ENCODE assay signal across 11 cellular contexts in genomic region chr10:33412261-33413092, GRCh38.
A peak's percentile ranks its signal among the peaks of the same experiment; 100 is the strongest.
DNase-seq lines count a peak whose midpoint lies in the region; ATAC-seq, FAIRE-seq and TF ChIP-seq lines count a peak whose summit lies in the region.
"Had no signal": no experiment of that assay in that cellular context is flagged by ENCODE, and none has a peak within 500 bp of the region (broad histone marks: within the 10 kb centered on the region; RNA-seq: fewer than 3 reads in every experiment).

No MANE protein-coding gene starts in this region.

- H3K36me3 Mint-ChIP-seq in activated naive CD8-positive, alpha-beta T cell treated with anti-CD3 and anti-CD28 coated beads, Interleukin-2, amount 50 U/mL, for 24 hours (ENCODE audit: low read depth) = no peaks in the 10 kb centered on the region
- no peaks in the 10 kb centered on the region for H3K36me3 Mint-ChIP-seq in activated naive CD8-positive, alpha-beta T cell treated with anti-CD3 and anti-CD28 coated beads for 36 hours
- H3K36me3 Mint-ChIP-seq in activated naive CD4-positive, alpha-beta T cell treated with anti-CD3 and anti-CD28 coated beads, Interleukin-2, amount 10 ng/mL, durations not matched to agents 7 days and 5 days = no peaks in the 10 kb centered on the region
- no peaks in the 10 kb centered on the region for H3K36me3 Mint-ChIP-seq in natural killer cell treated with Interleukin-12 subunit alpha and Interleukin-12 subunit beta and Interleukin-15 and Interleukin-18, amount 100 ng/mL, for 72 hours
- H3K36me3 Mint-ChIP-seq: CD4-positive, CD25-positive, alpha-beta regulatory T cell; WTC11 had no signal

- H3K36me3 ChIP-seq in keratinocyte (ENCODE audit: control insufficient read depth in 2 of 2, extremely low read depth in 1 of 2, insufficient read depth in 2 of 2, low read length in 2 of 2) (no peaks in the 10 kb centered on the region), upper lobe of left lung (no peaks in the 10 kb centered on the region)

- H3K27ac ChIP-seq in keratinocyte (ENCODE audit: control insufficient read depth, insufficient read depth, low read length) = no peak overlapping the region
- peak overlapping the region in 3 of 4 donors; percentile 14 to 50 (median 19) for H3K27ac ChIP-seq in upper lobe of left lung

- TF ChIP-seq CTCF in keratinocyte (optimal IDR thresholded peaks at IDR 0.05 in 1 of 3, IDR thresholded peaks at IDR 0.05 in 1 of 3, conservative IDR thresholded peaks at IDR 0.05 in 1 of 3; ENCODE audit: extremely low read depth in 1 of 3, insufficient read depth in 2 of 3, low read length in 3 of 3) = no peak
- TF ChIP-seq CTCF in upper lobe of left lung (IDR thresholded peaks at IDR 0.05) = no peak

- no peaks in the 10 kb centered on the region for H3K9me3 ChIP-seq in keratinocyte (ENCODE audit: control insufficient read depth, low read depth, low read length)
- H3K9me3 ChIP-seq in upper lobe of left lung = no peaks in the 10 kb centered on the region

- H3K4me3 Mint-ChIP-seq in activated naive CD8-positive, alpha-beta T cell treated with anti-CD3 and anti-CD28 coated beads, Interleukin-2, amount 50 U/mL, for 24 hours = no peak overlapping the region
- no peak overlapping the region for H3K4me3 Mint-ChIP-seq in activated naive CD8-positive, alpha-beta T cell treated with anti-CD3 and anti-CD28 coated beads for 36 hours
- H3K4me3 Mint-ChIP-seq in activated naive CD4-positive, alpha-beta T cell treated with anti-CD3 and anti-CD28 coated beads, Interleukin-2, amount 10 ng/mL, durations not matched to agents 7 days and 5 days = no peak overlapping the region
- H3K4me3 Mint-ChIP-seq in natural killer cell treated with Interleukin-12 subunit alpha and Interleukin-12 subunit beta and Interleukin-15 and Interleukin-18, amount 100 ng/mL, for 72 hours = no peak overlapping the region
- H3K4me3 Mint-ChIP-seq: CD4-positive, CD25-positive, alpha-beta regulatory T cell; WTC11 had no signal

- H2AFZ ChIP-seq in keratinocyte (ENCODE audit: control insufficient read depth, low read length) = no peak overlapping the region

- H3K9ac ChIP-seq in keratinocyte (ENCODE audit: control insufficient read depth, extremely low read depth, insufficient read depth, low read length) = no peak overlapping the region

- no peaks in the 10 kb centered on the region for H3K9me3 Mint-ChIP-seq in activated naive CD8-positive, alpha-beta T cell treated with anti-CD3 and anti-CD28 coated beads, Interleukin-2, amount 50 U/mL, for 24 hours
- no peaks in the 10 kb centered on the region for H3K9me3 Mint-ChIP-seq in activated naive CD8-positive, alpha-beta T cell treated with anti-CD3 and anti-CD28 coated beads for 36 hours
- H3K9me3 Mint-ChIP-seq in activated naive CD4-positive, alpha-beta T cell treated with anti-CD3 and anti-CD28 coated beads, Interleukin-2, amount 10 ng/mL, durations not matched to agents 7 days and 5 days = no peaks in the 10 kb centered on the region
- no peaks in the 10 kb centered on the region for H3K9me3 Mint-ChIP-seq in natural killer cell treated with Interleukin-12 subunit alpha and Interleukin-12 subunit beta and Interleukin-15 and Interleukin-18, amount 100 ng/mL, for 72 hours

- H3K27me3 Mint-ChIP-seq in activated naive CD8-positive, alpha-beta T cell treated with anti-CD3 and anti-CD28 coated beads, Interleukin-2, amount 50 U/mL, for 24 hours = peaks cover 28% of the 10 kb centered on the region
- peaks cover 42% of the 10 kb centered on the region for H3K27me3 Mint-ChIP-seq in activated naive CD8-positive, alpha-beta T cell treated with anti-CD3 and anti-CD28 coated beads for 36 hours
- H3K27me3 Mint-ChIP-seq in activated naive CD4-positive, alpha-beta T cell treated with anti-CD3 and anti-CD28 coated beads, Interleukin-2, amount 10 ng/mL, durations not matched to agents 7 days and 5 days = peaks cover 4% of the 10 kb centered on the region
- peaks cover 43 to 70% of the 10 kb centered on the region in 2 donors for H3K27me3 Mint-ChIP-seq in natural killer cell treated with Interleukin-12 subunit alpha and Interleukin-12 subunit beta and Interleukin-15 and Interleukin-18, amount 100 ng/mL, for 72 hours

- H3K27ac Mint-ChIP-seq in activated naive CD8-positive, alpha-beta T cell treated with anti-CD3 and anti-CD28 coated beads, Interleukin-2, amount 50 U/mL, for 24 hours = no peak overlapping the region
- H3K27ac Mint-ChIP-seq in activated naive CD8-positive, alpha-beta T cell treated with anti-CD3 and anti-CD28 coated beads for 36 hours = no peak overlapping the region
- no peak overlapping the region for H3K27ac Mint-ChIP-seq in activated naive CD4-positive, alpha-beta T cell treated with anti-CD3 and anti-CD28 coated beads, Interleukin-2, amount 10 ng/mL, durations not matched to agents 7 days and 5 days
- H3K27ac Mint-ChIP-seq in natural killer cell treated with Interleukin-12 subunit alpha and Interleukin-12 subunit beta and Interleukin-15 and Interleukin-18, amount 100 ng/mL, for 72 hours = no peak overlapping the region
- H3K27ac Mint-ChIP-seq: CD4-positive, CD25-positive, alpha-beta regulatory T cell; WTC11 had no signal

- no peaks in the 10 kb centered on the region for H3K9me1 ChIP-seq in keratinocyte (ENCODE audit: control insufficient read depth, extremely low read depth, insufficient read depth, low read length)

- DNase-seq in activated naive CD8-positive, alpha-beta T cell treated with anti-CD3 and anti-CD28 coated beads, Interleukin-2, amount 50 U/mL, for 24 hours = no peak
- no peak for DNase-seq in activated naive CD8-positive, alpha-beta T cell treated with anti-CD3 and anti-CD28 coated beads for 36 hours
- DNase-seq in amniotic stem cell (lab: John Stamatoyannopoulos, UW) = peak; percentile 83
- DNase-seq in keratinocyte (ENCODE audit: low read depth, low spot score) = no peak
- peak in 1 of 2 donors; percentile 42 for DNase-seq in upper lobe of left lung
- DNase-seq in activated naive CD4-positive, alpha-beta T cell treated with anti-CD3 and anti-CD28 coated beads, Interleukin-2, amount 10 ng/mL, durations not matched to agents 7 days and 5 days = no peak
- no peak for DNase-seq in natural killer cell treated with Interleukin-12 subunit alpha and Interleukin-12 subunit beta and Interleukin-15 and Interleukin-18, amount 100 ng/mL, for 72 hours (ENCODE audit: low spot score)
- no peak for DNase-seq in activated effector memory CD4-positive, alpha-beta T cell treated with anti-CD3 and anti-CD28 coated beads, Interleukin-2, amount 50 U/mL, for 16 hours
- DNase-seq: CD4-positive, CD25-positive, alpha-beta regulatory T cell; NCI-H1436 had no signal

- H3K27me3 ChIP-seq in keratinocyte (ENCODE audit: control insufficient read depth, extremely low read depth, insufficient read depth, low read length) (no peaks in the 10 kb centered on the region), upper lobe of left lung (no peaks in the 10 kb centered on the region)

- CTCF ChIA-PET in activated naive CD4-positive, alpha-beta T cell treated with anti-CD3 and anti-CD28 coated beads, Interleukin-2, amount 10 ng/mL, durations not matched to agents 7 days and 5 days (lab: Charles Lee) = interaction anchor here (1.1 kb wide), 1 partner anchor 220 kb away, joined by 3 read pairs; no protein-coding TSS in a partner anchor

- no peaks in the 10 kb centered on the region for H4K20me1 ChIP-seq in keratinocyte (ENCODE audit: control insufficient read depth, extremely low read depth, insufficient read depth, low read length)

- peak; percentile 79 for FAIRE-seq in keratinocyte (lab: Jason Lieb, UNC)

- TF ChIP-seq EP300 in upper lobe of left lung (IDR thresholded peaks at IDR 0.05) = peak in 1 of 4 donors; percentile 7

- dilution Hi-C loops in keratinocyte (cut with MboI; ENCODE audit: extremely low pct_ligation_motif_present, low sequenced_read_pairs) = no loop called here

- H3K79me2 ChIP-seq in keratinocyte (ENCODE audit: control insufficient read depth, insufficient read depth, low read length) = no peaks in the 10 kb centered on the region

- no peak overlapping the region for H3K4me3 ChIP-seq in keratinocyte (ENCODE audit: control insufficient read depth in 2 of 3, extremely low read depth in 1 of 3, insufficient read depth in 2 of 3, low read depth in 1 of 3, low read length in 3 of 3)
- no peak overlapping the region for H3K4me3 ChIP-seq in upper lobe of left lung

- TF ChIP-seq POLR2A in upper lobe of left lung (IDR thresholded peaks at IDR 0.05) = no peak

- H3K4me1 ChIP-seq in keratinocyte (ENCODE audit: control insufficient read depth, extremely low read depth, insufficient read depth, low read length) (peaks cover 4% of the 10 kb centered on the region), upper lobe of left lung (peaks cover 0 to 9% (median 0%) of the 10 kb centered on the region in 4 donors)

- 59 to 71% methylated on average over 6 of the region's 6 CpGs for WGBS in upper lobe of left lung, 2 donors

- H3K4me2 ChIP-seq in keratinocyte (ENCODE audit: control insufficient read depth, extremely low read depth, insufficient read depth, low read depth, low read length) = peak overlapping the region; percentile 36

- peaks cover 7% of the 10 kb centered on the region for H3K4me1 Mint-ChIP-seq in activated naive CD8-positive, alpha-beta T cell treated with anti-CD3 and anti-CD28 coated beads, Interleukin-2, amount 50 U/mL, for 24 hours
- no peaks in the 10 kb centered on the region for H3K4me1 Mint-ChIP-seq in activated naive CD8-positive, alpha-beta T cell treated with anti-CD3 and anti-CD28 coated beads for 36 hours
- H3K4me1 Mint-ChIP-seq in activated naive CD4-positive, alpha-beta T cell treated with anti-CD3 and anti-CD28 coated beads, Interleukin-2, amount 10 ng/mL, durations not matched to agents 7 days and 5 days = no peaks in the 10 kb centered on the region
- H3K4me1 Mint-ChIP-seq in natural killer cell treated with Interleukin-12 subunit alpha and Interleukin-12 subunit beta and Interleukin-15 and Interleukin-18, amount 100 ng/mL, for 72 hours (ENCODE audit: low read depth in 2 of 2) = no peaks in the 10 kb centered on the region
- H3K4me1 Mint-ChIP-seq: CD4-positive, CD25-positive, alpha-beta regulatory T cell; WTC11 had no signal

- peak; percentile 33 for ATAC-seq in activated naive CD8-positive, alpha-beta T cell treated with anti-CD3 and anti-CD28 coated beads, Interleukin-2, amount 50 U/mL, for 24 hours
- peak; percentile 37 to 82 for ATAC-seq in upper lobe of left lung (ENCODE audit: low FRiP score in 2 of 2)
- no peak for ATAC-seq in natural killer cell treated with Interleukin-12 subunit alpha and Interleukin-12 subunit beta and Interleukin-15 and Interleukin-18, amount 100 ng/mL, for 72 hours
- ATAC-seq: WTC11 had no signal

Comparison
In these comparisons a context has a peak if more than half of its experiments do, and no peak if none do; other contexts are left out.
1. ATAC-seq: peak in activated naive CD8-positive, alpha-beta T cell treated with anti-CD3 and anti-CD28 coated beads, Interleukin-2, amount 50 U/mL, for 24 hours (single experiment) and upper lobe of left lung (2 of 2); none in natural killer cell treated with Interleukin-12 subunit alpha and Interleukin-12 subunit beta and Interleukin-15 and Interleukin-18, amount 100 ng/mL, for 72 hours (0 of 2).